Comparison of ENCODE assay signal across 8 cellular contexts in genomic region chr5:181188700-181189362, GRCh38. TPM values are rescaled to one million over a fixed set of nuclear protein-coding genes. Genes with fewer than 3 reads are reported as not detected.
DNase-seq lines count a peak whose midpoint lies in the region; ATAC-seq and FAIRE-seq lines count a peak whose summit lies in the region.

No MANE protein-coding gene starts in this region.

- peak overlapping the region; percentile 90 for H3K27ac ChIP-seq in caudate nucleus (ENCODE audit: low read depth, low read length)

- FAIRE-seq in GM19239 (lab: Jason Lieb, UNC), result peak; percentile 65

- DNase-seq in GM19239 (ENCODE audit: insufficient read length, low spot score) (no peak), T-helper 1 cell (peak in 4 of 5 donors; percentile 57 to 83 (median 70)), caudate nucleus (lab: John Stamatoyannopoulos, UW) (no peak), left lobe of liver (ENCODE audit: low spot score) (peak; percentile 80), NOMO-1 treated with DMSO at 0.1 percent for 48 hours (lab: John Stamatoyannopoulos, UW; ENCODE audit: unreplicated experiment) (no peak), NK-92 (lab: John Stamatoyannopoulos, UW; ENCODE audit: unreplicated experiment) (no peak)
- peak; percentile 68 for DNase-seq in stimulated activated CD4-positive, alpha-beta T cell treated with anti-CD3 and anti-CD28 coated beads, Interleukin-2, amount 100 ng/mL, for 4 hours (ENCODE audit: low read depth)

- ATAC-seq in left lobe of liver (peak; percentile 8), GM21360 (IDR thresholded peaks at IDR 0.05; ENCODE audit: unreplicated experiment) (no peak)

RNA-seq across cellular contexts. Expression of gene TRIM7, which starts 16.2 kb away (rescaled TPM):
- 0.23 TPM for total RNA-seq in left lobe of liver

RNA-seq across cellular contexts. Expression of gene TRIM41, which starts 34.2 kb away (rescaled TPM):
- 23.0 TPM for total RNA-seq in left lobe of liver

RNA-seq across cellular contexts. Expression of gene OR2V2, which starts 41.4 kb away (rescaled TPM):
- total RNA-seq in left lobe of liver, result not detected

RNA-seq across cellular contexts. Expression of gene RACK1, which starts 54.9 kb away (rescaled TPM):
- total RNA-seq in left lobe of liver, result 510 TPM

RNA-seq across cellular contexts. Expression of gene OR2V1, which starts 57.9 kb away (rescaled TPM):
- not detected for total RNA-seq in left lobe of liver

Comparison
In these comparisons a context has a peak if more than half of its experiments do, and no peak if none do; other contexts are left out.
1. DNase-seq: peak in T-helper 1 cell (4 of 5), left lobe of liver (single experiment) and stimulated activated CD4-positive, alpha-beta T cell treated with anti-CD3 and anti-CD28 coated beads, Interleukin-2, amount 100 ng/mL, for 4 hours (single experiment); none in GM19239 (single experiment), caudate nucleus (0 of 61), NOMO-1 treated with DMSO at 0.1 percent for 48 hours (single experiment) and NK-92 (single experiment).